In the genomic region with DNA sequence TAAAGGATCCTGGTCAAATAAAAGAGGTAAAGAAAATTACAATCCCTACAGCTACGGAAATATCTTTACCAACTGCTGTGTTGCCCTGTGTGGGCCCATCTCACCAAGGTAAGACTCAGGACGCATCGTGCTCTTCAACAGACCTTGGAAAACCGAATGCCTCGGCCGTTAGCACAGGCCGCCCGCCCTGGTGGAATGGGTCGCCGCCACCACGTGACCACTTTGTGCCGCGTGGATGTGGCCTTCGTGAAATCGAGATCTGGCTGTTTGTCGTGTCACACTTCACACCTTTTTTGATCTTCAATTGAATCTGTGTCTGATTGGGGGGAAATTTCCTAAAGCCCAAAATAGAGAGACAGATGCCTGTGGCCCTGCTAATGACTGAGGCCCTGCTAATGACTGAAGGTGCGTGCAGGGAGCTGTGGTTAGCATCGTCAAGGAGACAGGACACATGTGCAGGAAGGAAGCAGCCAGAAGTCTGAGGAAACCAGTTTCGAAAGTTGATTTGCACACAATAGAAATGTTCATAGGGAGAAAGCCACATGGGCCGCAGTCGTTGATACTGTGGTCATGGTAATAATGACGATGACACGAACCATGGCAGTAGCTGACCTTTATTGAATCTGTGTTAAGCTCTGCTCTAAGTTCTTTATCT, we compare ENCODE assay signal across 1 cellular context.
TF ChIP-seq lines count a peak whose summit lies in the region.

No MANE protein-coding gene starts in this region.

TF ChIP-seq in GM12878, 131 proteins besides CTCF, POLR2A, EP300 and RAD21 (continued from another document and continues in another):
- TF ChIP-seq CEBPZ (IDR thresholded peaks at IDR 0.05; ENCODE audit: low read depth, low read length) (no peak), TBL1XR1 (IDR thresholded peaks at IDR 0.05; ENCODE audit: low read depth, low read length) (no peak), TCF3 (IDR thresholded peaks at IDR 0.05; ENCODE audit: borderline replicate concordance, insufficient read depth, low read depth, low read length) (no peak), SPI1 (IDR thresholded peaks at IDR 0.05; ENCODE audit: borderline replicate concordance, insufficient read depth, low read depth, low read length) (no peak), SREBF2 (IDR thresholded peaks at IDR 0.05; ENCODE audit: low read length) (no peak), BCL3 (IDR thresholded peaks at IDR 0.05; ENCODE audit: borderline replicate concordance, insufficient read depth, low read depth, low read length, poor library complexity, severe bottlenecking) (no peak), NR2F1 (conservative IDR thresholded peaks at IDR 0.05) (peak; percentile 58), SIN3A (IDR thresholded peaks at IDR 0.05; ENCODE audit: low read depth, low read length) (no peak), NBN (IDR thresholded peaks at IDR 0.05) (0 out of 2 replicates have a peak, but pooled peaks have one; percentile 25), E2F8 (IDR thresholded peaks at IDR 0.05; ENCODE audit: low read depth, partially characterized antibody) (no peak), RFX5 (IDR thresholded peaks at IDR 0.05; ENCODE audit: low read depth, low read length) (no peak), PAX8 (IDR thresholded peaks at IDR 0.05) (no peak), IKZF1 (conservative IDR thresholded peaks at IDR 0.05) (peak; percentile 51), RUNX3 (IDR thresholded peaks at IDR 0.05; ENCODE audit: low read length) (peak; percentile 45), BHLHE40 (IDR thresholded peaks at IDR 0.05; ENCODE audit: borderline replicate concordance in 1 of 2, low read depth in 2 of 2, low read length in 1 of 2) (peak; percentile 22 to 63; a peak in 2 of 4 replicates), PML (IDR thresholded peaks at IDR 0.05; ENCODE audit: low read length) (no peak), EZH2 (IDR thresholded peaks at IDR 0.05; ENCODE audit: borderline replicate concordance, control insufficient read depth, low read depth, low read length) (no peak), USF1 (IDR thresholded peaks at IDR 0.05; ENCODE audit: borderline replicate concordance, extremely low read length, insufficient read depth, low read depth, low read length) (no peak), JUNB (IDR thresholded peaks at IDR 0.05) (no peak), FOS (IDR thresholded peaks at IDR 0.05; ENCODE audit: borderline replicate concordance, extremely low read depth, insufficient read length) (no peak), KAT2A (conservative IDR thresholded peaks at IDR 0.05; ENCODE audit: control insufficient read depth, low read depth, low read length) (no peak), ZSCAN29 (IDR thresholded peaks at IDR 0.05) (no peak), SMAD5 (IDR thresholded peaks at IDR 0.05; ENCODE audit: low read depth) (no peak), NR2C2 (IDR thresholded peaks at IDR 0.05; ENCODE audit: borderline replicate concordance, control insufficient read depth, insufficient read length, low read depth) (no peak), CHD2 (IDR thresholded peaks at IDR 0.05; ENCODE audit: borderline replicate concordance, low read depth, low read length) (no peak), FOXK2 (IDR thresholded peaks at IDR 0.05) (no peak), IKZF2 (IDR thresholded peaks at IDR 0.05) (peak in 1 of 2 experiments; percentile 58; a peak in 2 of 4 replicates), ATF2 (IDR thresholded peaks at IDR 0.05; ENCODE audit: low read length) (no peak), BCL11A (IDR thresholded peaks at IDR 0.05; ENCODE audit: low read depth, low read length) (peak; percentile 57), POLR2AphosphoS5 (IDR thresholded peaks at IDR 0.05; ENCODE audit: low read length) (no peak), ATF7 (IDR thresholded peaks at IDR 0.05; ENCODE audit: low read depth) (peak; percentile 44; the same call in 1 of the 2 replicates), CEBPB (IDR thresholded peaks at IDR 0.05; ENCODE audit: borderline replicate concordance in 1 of 2, low read depth in 2 of 2, low read length in 2 of 2) (no peak), CHD1 (IDR thresholded peaks at IDR 0.05; ENCODE audit: low read depth, low read length) (no peak), WRNIP1 (IDR thresholded peaks at IDR 0.05; ENCODE audit: borderline replicate concordance, low read depth, low read length) (no peak), PKNOX1 (IDR thresholded peaks at IDR 0.05) (0 out of 2 replicates have a peak, but pooled peaks have one; percentile 5)
- TF ChIP-seq, protein P1, sequence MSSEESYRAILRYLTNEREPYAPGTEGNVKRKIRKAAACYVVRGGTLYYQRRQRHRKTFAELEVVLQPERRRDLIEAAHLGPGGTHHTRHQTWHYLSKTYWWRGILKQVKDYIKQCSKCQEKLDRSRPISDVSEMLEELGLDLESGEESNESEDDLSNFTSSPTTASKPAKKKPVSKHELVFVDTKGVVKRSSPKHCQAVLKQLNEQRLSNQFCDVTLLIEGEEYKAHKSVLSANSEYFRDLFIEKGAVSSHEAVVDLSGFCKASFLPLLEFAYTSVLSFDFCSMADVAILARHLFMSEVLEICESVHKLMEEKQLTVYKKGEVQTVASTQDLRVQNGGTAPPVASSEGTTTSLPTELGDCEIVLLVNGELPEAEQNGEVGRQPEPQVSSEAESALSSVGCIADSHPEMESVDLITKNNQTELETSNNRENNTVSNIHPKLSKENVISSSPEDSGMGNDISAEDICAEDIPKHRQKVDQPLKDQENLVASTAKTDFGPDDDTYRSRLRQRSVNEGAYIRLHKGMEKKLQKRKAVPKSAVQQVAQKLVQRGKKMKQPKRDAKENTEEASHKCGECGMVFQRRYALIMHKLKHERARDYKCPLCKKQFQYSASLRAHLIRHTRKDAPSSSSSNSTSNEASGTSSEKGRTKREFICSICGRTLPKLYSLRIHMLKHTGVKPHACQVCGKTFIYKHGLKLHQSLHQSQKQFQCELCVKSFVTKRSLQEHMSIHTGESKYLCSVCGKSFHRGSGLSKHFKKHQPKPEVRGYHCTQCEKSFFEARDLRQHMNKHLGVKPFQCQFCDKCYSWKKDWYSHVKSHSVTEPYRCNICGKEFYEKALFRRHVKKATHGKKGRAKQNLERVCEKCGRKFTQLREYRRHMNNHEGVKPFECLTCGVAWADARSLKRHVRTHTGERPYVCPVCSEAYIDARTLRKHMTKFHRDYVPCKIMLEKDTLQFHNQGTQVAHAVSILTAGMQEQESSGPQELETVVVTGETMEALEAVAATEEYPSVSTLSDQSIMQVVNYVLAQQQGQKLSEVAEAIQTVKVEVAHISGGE (CRISPR knock-in tag; IDR thresholded peaks at IDR 0.05), result no peak
- TF ChIP-seq, protein P2, sequence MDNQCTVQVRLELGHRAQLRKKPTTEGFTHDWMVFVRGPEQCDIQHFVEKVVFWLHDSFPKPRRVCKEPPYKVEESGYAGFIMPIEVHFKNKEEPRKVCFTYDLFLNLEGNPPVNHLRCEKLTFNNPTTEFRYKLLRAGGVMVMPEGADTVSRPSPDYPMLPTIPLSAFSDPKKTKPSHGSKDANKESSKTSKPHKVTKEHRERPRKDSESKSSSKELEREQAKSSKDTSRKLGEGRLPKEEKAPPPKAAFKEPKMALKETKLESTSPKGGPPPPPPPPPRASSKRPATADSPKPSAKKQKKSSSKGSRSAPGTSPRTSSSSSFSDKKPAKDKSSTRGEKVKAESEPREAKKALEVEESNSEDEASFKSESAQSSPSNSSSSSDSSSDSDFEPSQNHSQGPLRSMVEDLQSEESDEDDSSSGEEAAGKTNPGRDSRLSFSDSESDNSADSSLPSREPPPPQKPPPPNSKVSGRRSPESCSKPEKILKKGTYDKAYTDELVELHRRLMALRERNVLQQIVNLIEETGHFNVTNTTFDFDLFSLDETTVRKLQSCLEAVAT (IDR thresholded peaks at IDR 0.05), result 0 out of 2 replicates have a peak, but pooled peaks have one; percentile 40
